ENCODE assay signal across 1 cellular context in the genomic region with DNA sequence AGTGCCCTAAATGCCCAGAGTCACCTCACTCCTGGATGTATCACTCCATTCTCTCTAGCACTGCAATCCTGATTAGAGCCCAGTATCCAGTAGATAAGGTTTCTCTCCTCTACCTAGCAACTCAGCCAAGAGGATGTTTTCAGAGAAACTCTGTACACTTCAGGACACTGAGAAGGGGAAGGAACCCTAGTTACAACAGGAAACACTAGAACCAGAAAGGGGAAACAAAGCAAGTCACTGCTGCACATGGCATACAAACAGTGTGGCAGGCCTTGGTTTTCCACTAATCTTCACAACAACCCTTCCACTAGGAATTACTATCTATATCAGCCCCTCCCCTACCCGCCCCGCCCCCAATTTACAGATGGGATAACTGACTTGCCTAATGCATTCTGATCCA.
TF ChIP-seq lines count a peak whose summit lies in the region.

No MANE protein-coding gene starts in this region.

TF ChIP-seq in endothelial cell of umbilical vein, 7 proteins besides CTCF, POLR2A, EP300 and RAD21:
- TF ChIP-seq MAX (IDR thresholded peaks at IDR 0.05; ENCODE audit: insufficient read depth, insufficient read length) = no peak
- TF ChIP-seq EZH2 (IDR thresholded peaks at IDR 0.05; ENCODE audit: borderline replicate concordance, low read depth, low read length, severe bottlenecking) = no peak
- no peak for TF ChIP-seq MYC (IDR thresholded peaks at IDR 0.05; ENCODE audit: low read depth, low read length)
- no peak for TF ChIP-seq POLR2AphosphoS5 (IDR thresholded peaks at IDR 0.05; ENCODE audit: insufficient read depth, low read depth, low read length)
- no peak for TF ChIP-seq FOS (IDR thresholded peaks at IDR 0.05; ENCODE audit: borderline replicate concordance, insufficient read depth, low read length)
